1 cellular context compared by ENCODE assay signal in genomic region chr1:210024996-210025395, GRCh38.
TF ChIP-seq lines count a peak whose summit lies in the region.

No MANE protein-coding gene starts in this region.

TF ChIP-seq in WTC11, 78 proteins besides CTCF, POLR2A, EP300 and RAD21 (continued from another document):
- no peak for TF ChIP-seq ZNF281 (CRISPR knock-in tag; IDR thresholded peaks at IDR 0.05)
